In the genomic region with DNA sequence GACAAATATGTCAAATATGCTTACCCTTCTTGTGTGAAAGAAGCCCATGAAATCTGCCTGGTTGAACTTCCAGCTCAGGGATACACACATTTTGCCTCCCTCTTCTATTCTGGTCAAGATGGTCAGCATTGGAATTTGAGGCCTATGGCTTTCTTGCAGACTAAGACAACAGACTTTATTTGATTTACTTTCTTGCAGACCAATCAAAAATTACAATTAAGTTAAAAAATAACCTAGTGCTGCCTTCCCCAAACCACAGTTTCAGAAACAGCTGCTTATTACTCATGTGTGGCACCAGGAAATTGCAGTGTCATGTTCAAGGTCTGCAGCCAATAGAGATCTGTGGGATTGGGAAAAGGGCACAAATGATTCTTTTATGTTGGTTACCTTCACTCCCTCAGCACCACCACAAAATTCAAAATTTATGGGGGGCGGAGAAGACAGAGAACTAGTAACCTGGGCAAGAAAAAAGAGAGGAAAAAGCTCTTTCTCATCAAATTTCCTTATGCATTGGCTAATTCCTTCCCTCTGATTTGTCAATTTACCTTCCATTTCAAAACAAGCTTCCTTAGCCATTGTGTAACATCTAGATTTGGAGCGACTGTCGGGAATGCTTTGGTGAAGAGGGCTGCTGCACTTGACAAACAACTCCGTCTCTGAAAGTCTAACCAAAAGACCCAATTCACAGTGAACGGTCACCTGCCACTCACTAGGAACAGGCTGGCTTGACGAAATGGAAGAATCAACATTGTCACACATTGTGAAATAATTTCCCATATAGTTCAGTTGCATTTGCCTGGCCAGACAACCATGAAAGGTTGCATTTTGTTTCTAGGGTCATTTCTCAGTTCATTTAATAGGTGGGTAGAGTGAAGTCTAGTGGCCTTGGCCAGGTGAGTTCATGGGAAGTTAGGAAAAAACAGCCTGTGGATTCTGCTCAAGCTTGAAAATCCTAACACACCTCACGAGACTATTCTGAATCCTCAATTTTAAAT, we compare ENCODE assay signal across 8 cellular contexts.
DNase-seq lines count a peak whose midpoint lies in the region; ATAC-seq and TF ChIP-seq lines count a peak whose summit lies in the region.

No MANE protein-coding gene starts in this region.

- H2AFZ ChIP-seq in MM.1S (ENCODE audit: low read length) = no peak overlapping the region

- H3K9me2 ChIP-seq in MM.1S (replicated peaks; ENCODE audit: insufficient read depth, low read length) = no peaks in the 10 kb centered on the region

- no peak overlapping the region for H3K27ac ChIP-seq in MM.1S (ENCODE audit: low read length)
- H3K27ac ChIP-seq in subcutaneous abdominal adipose tissue (ENCODE audit: low read depth, low read length) = peak overlapping the region; percentile 25

- no peaks in the 10 kb centered on the region for H3K4me1 Mint-ChIP-seq in stimulated activated memory B cell treated with anti-CD40 and anti-IgM and Interleukin-4, amounts not matched to agents 10 μg/mL and 1 μg/mL and 100 μg/mL, for 72 hours

- H3K4me2 ChIP-seq in MM.1S (ENCODE audit: low read depth, low read length) = no peak overlapping the region

- in situ Hi-C loops in KBM-7 (cut with MboI; ENCODE audit: low pct_unique_long_range_greater_than_20kb, low sequenced_read_pairs) = no loop called here

- H3K79me2 ChIP-seq in MM.1S (ENCODE audit: low read length) = no peaks in the 10 kb centered on the region

- DNase-seq in MM.1S (peak; percentile 27), epithelial cell of proximal tubule (ENCODE audit: low read depth) (peak; percentile 91), KBM-7 (no peak), GF-D8 (lab: John Stamatoyannopoulos, UW) (no peak)

- no peaks in the 10 kb centered on the region for H4K20me1 ChIP-seq in MM.1S (ENCODE audit: insufficient read depth, low read length)

- no peaks in the 10 kb centered on the region for H3K27me3 ChIP-seq in MM.1S (replicated peaks; ENCODE audit: insufficient read depth, low read length)
- no peaks in the 10 kb centered on the region for H3K27me3 ChIP-seq in subcutaneous abdominal adipose tissue (ENCODE audit: control insufficient read depth in 5 of 5, insufficient read depth in 4 of 5, low read length in 5 of 5)

- H3K4me3 ChIP-seq in MM.1S (ENCODE audit: low read length) (no peak overlapping the region), epithelial cell of proximal tubule (ENCODE audit: low read depth, low read length) (no peak overlapping the region), subcutaneous abdominal adipose tissue (ENCODE audit: low read depth in 1 of 5, low read length in 5 of 5) (no peak overlapping the region)

- peaks cover 6% of the 10 kb centered on the region for H3K36me3 Mint-ChIP-seq in stimulated activated memory B cell treated with anti-CD40 and anti-IgM and Interleukin-4, amounts not matched to agents 10 μg/mL and 1 μg/mL and 100 μg/mL, for 72 hours

- no peaks in the 10 kb centered on the region for H3K9me3 ChIP-seq in MM.1S (replicated peaks; ENCODE audit: insufficient read depth, low read length)
- H3K9me3 ChIP-seq in subcutaneous abdominal adipose tissue (ENCODE audit: control insufficient read depth in 5 of 5, low read length in 5 of 5) = no peaks in the 10 kb centered on the region

- no peaks in the 10 kb centered on the region for H3K36me3 ChIP-seq in MM.1S (replicated peaks; ENCODE audit: insufficient read depth, low read length)
- H3K36me3 ChIP-seq in subcutaneous abdominal adipose tissue (ENCODE audit: control insufficient read depth in 5 of 5, insufficient read depth in 5 of 5, low read length in 5 of 5) = no peaks in the 10 kb centered on the region

- no peaks in the 10 kb centered on the region for H3K9me3 Mint-ChIP-seq in stimulated activated memory B cell treated with anti-CD40 and anti-IgM and Interleukin-4, amounts not matched to agents 10 μg/mL and 1 μg/mL and 100 μg/mL, for 72 hours

- TF ChIP-seq CTCF in MM.1S (IDR thresholded peaks at IDR 0.05; ENCODE audit: low read length) = no peak
- no peak for TF ChIP-seq CTCF in epithelial cell of proximal tubule (conservative IDR thresholded peaks at IDR 0.05; ENCODE audit: low read depth, low read length)

- ATAC-seq in GM21367 (IDR thresholded peaks at IDR 0.05; ENCODE audit: unreplicated experiment) (peak; percentile 45), GM18858 (IDR thresholded peaks at IDR 0.05; ENCODE audit: unreplicated experiment) (no peak)
- no peak for ATAC-seq in stimulated activated memory B cell treated with anti-CD40 and anti-IgM and Interleukin-4, amounts not matched to agents 10 μg/mL and 1 μg/mL and 100 μg/mL, for 72 hours

- H3K27me3 Mint-ChIP-seq in stimulated activated memory B cell treated with anti-CD40 and anti-IgM and Interleukin-4, amounts not matched to agents 10 μg/mL and 1 μg/mL and 100 μg/mL, for 72 hours = no peaks in the 10 kb centered on the region

- H3K4me1 ChIP-seq in MM.1S (ENCODE audit: low read length) (peaks cover 14% of the 10 kb centered on the region), subcutaneous abdominal adipose tissue (ENCODE audit: control insufficient read depth in 5 of 5, insufficient read depth in 5 of 5, low read length in 5 of 5) (peaks cover 0 to 21% (median 7%) of the 10 kb centered on the region in 5 donors)

- H3K4me3 Mint-ChIP-seq in stimulated activated memory B cell treated with anti-CD40 and anti-IgM and Interleukin-4, amounts not matched to agents 10 μg/mL and 1 μg/mL and 100 μg/mL, for 72 hours = no peak overlapping the region

- H3K9ac ChIP-seq in MM.1S (ENCODE audit: low read length) (no peak overlapping the region), subcutaneous abdominal adipose tissue (ENCODE audit: low read length in 5 of 5) (no peak overlapping the region)

- no peak overlapping the region for H3K27ac Mint-ChIP-seq in stimulated activated memory B cell treated with anti-CD40 and anti-IgM and Interleukin-4, amounts not matched to agents 10 μg/mL and 1 μg/mL and 100 μg/mL, for 72 hours

- no peaks in the 10 kb centered on the region for H3F3A ChIP-seq in MM.1S (ENCODE audit: insufficient read depth, low read length)

Comparison
In these comparisons a context has a peak if more than half of its experiments do, and no peak if none do; other contexts are left out.
1. DNase-seq: peak in MM.1S (single experiment) and epithelial cell of proximal tubule (single experiment); none in KBM-7 (single experiment) and GF-D8 (single experiment).